Comparison of ENCODE assay signal across 34 cellular contexts in genomic region chr7:28217161-28217560, GRCh38.
"Had no signal": no experiment of that assay in that cellular context is flagged by ENCODE, and none has a peak within 500 bp of the region (broad histone marks: within the 10 kb centered on the region; RNA-seq: fewer than 3 reads in every experiment).

No MANE protein-coding gene starts in this region.

- H3K27ac ChIP-seq: adrenal gland, cardiac muscle cell, colonic mucosa, epithelial cell of prostate, esophagus squamous epithelium, heart right ventricle, left ventricle myocardium inferior, neutrophil, skin epidermis, thoracic aorta, WERI-Rb-1 had no signal

- H3K36me3 ChIP-seq: adrenal gland, cardiac muscle cell, colonic mucosa, esophagus squamous epithelium, heart right ventricle, left ventricle myocardium inferior, neutrophil, thoracic aorta, WERI-Rb-1 had no signal

- FAIRE-seq: endometrium, urothelium cell line had no signal

- H3K27me3 ChIP-seq: adrenal gland, cardiac muscle cell, colonic mucosa, heart right ventricle, neutrophil had no signal

- H3K4me3 ChIP-seq: adrenal gland, cardiac muscle cell, colonic mucosa, esophagus squamous epithelium, heart right ventricle, left ventricle myocardium inferior, lung, skin epidermis, thoracic aorta had no signal

- H3K4me3 Mint-ChIP-seq: activated naive CD8-positive, alpha-beta T cell treated with anti-CD3 and anti-CD28 coated beads for 36 hours; brain; natural killer cell; stimulated activated naive CD8-positive, alpha-beta T cell treated with anti-CD3 and anti-CD28 coated beads, Interleukin-15, Interleukin-2, amounts not matched to agents 100 ng/mL and 50 ng/mL, for 24 hours had no signal

- H3K36me3 Mint-ChIP-seq: brain, natural killer cell had no signal

- DNase-seq: activated CD4-positive, alpha-beta T cell treated with anti-CD3 and anti-CD28 coated beads for 48 hours; activated CD4-positive, alpha-beta T cell treated with anti-CD3 and anti-CD28 coated beads, Interleukin-2, amount 50 U/mL, for 48 hours; activated CD8-positive, alpha-beta memory T cell treated with anti-CD3 and anti-CD28 coated beads for 24 hours; activated effector memory CD4-positive, alpha-beta T cell treated with Interleukin-2 at 50 U/mL for 16 hours; activated naive CD4-positive, alpha-beta T cell treated with Interleukin-2 at 50 U/mL for 16 hours; activated naive CD8-positive, alpha-beta T cell treated with anti-CD3 and anti-CD28 coated beads for 36 hours; adrenal gland; aorta; cerebellar nuclear complex; colonic mucosa; effector CD8-positive, alpha-beta T cell; esophagus squamous epithelium; foreskin melanocyte; heart right ventricle; left ventricle myocardium inferior; mesendoderm; natural killer cell; stimulated activated CD4-positive, alpha-beta T cell treated with anti-CD3 and anti-CD28 coated beads, Interleukin-12 subunit alpha, Interleukin-12 subunit beta, amount 100 ng/mL, for 4 hours; stimulated activated CD4-positive, alpha-beta T cell treated with anti-CD3 and anti-CD28 coated beads, Interleukin-4, amount 100 ng/mL, for 1 hour; T-helper 9 cell; trophoblast cell; WERI-Rb-1 had no signal

- H3K4me1 Mint-ChIP-seq: activated naive CD8-positive, alpha-beta T cell treated with anti-CD3 and anti-CD28 coated beads for 36 hours; natural killer cell had no signal

- H3K4me1 ChIP-seq: adrenal gland, colonic mucosa, heart right ventricle, left ventricle myocardium inferior had no signal

- H3K27ac Mint-ChIP-seq: activated naive CD8-positive, alpha-beta T cell treated with anti-CD3 and anti-CD28 coated beads for 36 hours; natural killer cell; stimulated activated naive CD8-positive, alpha-beta T cell treated with anti-CD3 and anti-CD28 coated beads, Interleukin-15, Interleukin-2, amounts not matched to agents 100 ng/mL and 50 ng/mL, for 24 hours had no signal

- ATAC-seq: activated CD4-positive, CD25-positive, alpha-beta regulatory T cell treated with anti-CD3 and anti-CD28 coated beads, Interleukin-2, amount 50 U/mL, for 24 hours; heart right ventricle; natural killer cell; sciatic nerve had no signal

- H3K9me3 ChIP-seq: adrenal gland, colonic mucosa, esophagus squamous epithelium, left ventricle myocardium inferior, neutrophil, thoracic aorta had no signal
